8 cellular contexts compared by ENCODE assay signal in the genomic region with DNA sequence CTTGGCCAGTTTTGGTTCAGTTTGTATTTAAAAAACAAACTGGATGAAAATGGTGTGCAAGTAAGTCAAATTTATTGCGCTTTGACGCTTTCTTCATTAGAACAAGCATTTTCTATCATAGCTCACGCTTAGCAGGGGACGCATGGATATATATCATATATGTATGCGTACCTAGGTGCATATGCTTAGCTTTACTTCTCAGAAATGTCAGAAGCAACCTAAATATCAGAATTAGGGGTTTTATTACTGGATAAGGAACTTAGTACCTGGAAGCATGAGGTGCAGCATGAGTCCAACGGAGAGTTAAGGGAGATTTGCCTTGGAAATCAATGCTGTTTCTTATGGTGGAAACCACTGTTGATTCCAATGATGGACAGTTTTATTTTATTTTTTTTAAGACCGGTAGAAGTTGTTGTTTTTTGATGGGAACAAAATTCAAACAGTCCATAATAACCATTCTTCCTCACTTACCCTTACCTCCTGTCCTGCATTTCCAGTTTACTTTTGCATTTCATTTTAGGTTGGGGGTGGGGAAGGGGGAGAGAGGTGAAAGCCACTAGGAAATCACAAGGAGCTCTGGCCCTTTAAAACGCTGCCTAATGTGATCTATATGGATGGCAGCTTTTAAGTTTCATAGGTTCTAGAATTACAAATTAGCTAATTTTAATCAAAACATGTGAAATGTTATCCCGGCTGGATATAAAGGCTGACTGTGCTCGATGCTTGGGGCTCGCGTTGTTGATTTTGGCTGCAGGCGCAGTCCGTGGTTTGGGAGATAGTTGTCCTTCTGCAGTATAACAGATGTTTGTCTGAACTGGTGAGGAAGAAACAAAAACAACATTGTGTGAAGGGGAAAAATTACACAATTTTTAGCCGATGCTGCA. TPM values are rescaled to one million over a fixed set of nuclear protein-coding genes. Genes with fewer than 3 reads are reported as not detected.
DNase-seq lines count a peak whose midpoint lies in the region; ATAC-seq, FAIRE-seq and TF ChIP-seq lines count a peak whose summit lies in the region.

No MANE protein-coding gene starts in this region.

- H3K36me3 ChIP-seq in kidney (ENCODE audit: control insufficient read depth in 1 of 2, insufficient read depth in 2 of 2, low read length in 2 of 2) (no peaks in the 10 kb centered on the region), tibial nerve (no peaks in the 10 kb centered on the region)

- peaks cover 22% of the 10 kb centered on the region for H3K4me1 Mint-ChIP-seq in activated CD8-positive, alpha-beta memory T cell treated with anti-CD3 and anti-CD28 coated beads, Interleukin-2, amount 10 ng/mL, durations not matched to agents 7 days and 5 days

- H3K9me3 Mint-ChIP-seq in activated CD8-positive, alpha-beta memory T cell treated with anti-CD3 and anti-CD28 coated beads, Interleukin-2, amount 10 ng/mL, durations not matched to agents 7 days and 5 days (ENCODE audit: low read depth) = no peaks in the 10 kb centered on the region

- TF ChIP-seq POLR2A in tibial nerve (IDR thresholded peaks at IDR 0.05) = no peak

- ATAC-seq in activated CD8-positive, alpha-beta memory T cell treated with anti-CD3 and anti-CD28 coated beads, Interleukin-2, amount 10 ng/mL, durations not matched to agents 7 days and 5 days = no peak
- no peak for ATAC-seq in HG02938 (IDR thresholded peaks at IDR 0.05; ENCODE audit: unreplicated experiment)

- 20% methylated on average over 15 of the region's 15 CpGs for WGBS in tibial nerve, 2 donors

- H3K27me3 Mint-ChIP-seq in activated CD8-positive, alpha-beta memory T cell treated with anti-CD3 and anti-CD28 coated beads, Interleukin-2, amount 10 ng/mL, durations not matched to agents 7 days and 5 days = peaks cover 41% of the 10 kb centered on the region

- in situ Hi-C loops in astrocyte of the cerebellum (cut with HindIII; ENCODE audit: low sequenced_read_pairs) = no loop called here

- peaks cover 2% of the 10 kb centered on the region for H3K36me3 Mint-ChIP-seq in activated CD8-positive, alpha-beta memory T cell treated with anti-CD3 and anti-CD28 coated beads, Interleukin-2, amount 10 ng/mL, durations not matched to agents 7 days and 5 days

- TF ChIP-seq CTCF in astrocyte of the cerebellum (IDR thresholded peaks at IDR 0.05; ENCODE audit: low read depth, low read length, missing control alignments) (no peak), kidney (IDR thresholded peaks at IDR 0.05; ENCODE audit: borderline replicate concordance, extremely low read depth, insufficient read depth) (no peak), tibial nerve (IDR thresholded peaks at IDR 0.05) (no peak)

- no peak overlapping the region for H3K27ac ChIP-seq in kidney (ENCODE audit: low read depth in 2 of 2, low read length in 2 of 2)
- H3K27ac ChIP-seq in tibial nerve = no peak overlapping the region

- no peaks in the 10 kb centered on the region for H3K9me3 ChIP-seq in kidney (ENCODE audit: control insufficient read depth in 1 of 2, low read length in 2 of 2)
- H3K9me3 ChIP-seq in tibial nerve = no peaks in the 10 kb centered on the region

- peak overlapping the region; percentile 60 for H3K4me3 ChIP-seq in astrocyte of the cerebellum (ENCODE audit: low read depth, low read length)
- peak overlapping the region; percentile 46 to 82 for H3K4me3 ChIP-seq in kidney (ENCODE audit: low read length in 2 of 2)
- peak overlapping the region; percentile 62 to 79 (median 68) for H3K4me3 ChIP-seq in tibial nerve

- H3K4me1 ChIP-seq in kidney (ENCODE audit: control insufficient read depth in 1 of 2, insufficient read depth in 1 of 2, low read depth in 1 of 2, low read length in 2 of 2) (peaks cover 10 to 32% of the 10 kb centered on the region in 2 donors), tibial nerve (peaks cover 0 to 75% (median 37%) of the 10 kb centered on the region in 4 donors)

- intact Hi-C loops in kidney (cut with DNase I) = no loop called here

- no peak overlapping the region for H3K27ac Mint-ChIP-seq in activated CD8-positive, alpha-beta memory T cell treated with anti-CD3 and anti-CD28 coated beads, Interleukin-2, amount 10 ng/mL, durations not matched to agents 7 days and 5 days

- TF ChIP-seq EP300 in tibial nerve (IDR thresholded peaks at IDR 0.05) = peak in 1 of 2 donors; percentile 65

- peaks cover 0 to 14% of the 10 kb centered on the region in 2 donors for H3K27me3 ChIP-seq in tibial nerve

- FAIRE-seq in kidney (lab: Jason Lieb, UNC) = no peak

- CTCF ChIA-PET in activated CD8-positive, alpha-beta memory T cell treated with anti-CD3 and anti-CD28 coated beads, Interleukin-2, amount 10 ng/mL, durations not matched to agents 7 days and 5 days (lab: Charles Lee) = interaction anchor here (1.0 to 1.9 kb wide), 4 partner anchors 147 to 378 kb away, joined by 3 to 6 read pairs (median 4); no protein-coding TSS in a partner anchor

- peak overlapping the region; percentile 18 for H3K4me3 Mint-ChIP-seq in activated CD8-positive, alpha-beta memory T cell treated with anti-CD3 and anti-CD28 coated beads, Interleukin-2, amount 10 ng/mL, durations not matched to agents 7 days and 5 days

- no peak for DNase-seq in activated CD8-positive, alpha-beta memory T cell treated with anti-CD3 and anti-CD28 coated beads, Interleukin-2, amount 10 ng/mL, durations not matched to agents 7 days and 5 days
- DNase-seq in activated CD8-positive, alpha-beta memory T cell treated with anti-CD3 and anti-CD28 coated beads for 24 hours = no peak
- DNase-seq in astrocyte of the cerebellum (ENCODE audit: low read depth) (peak; percentile 44), kidney (peak; percentile 80), tibial nerve (ENCODE audit: low spot score in 2 of 2) (peak; percentile 27 to 48), LoVo (ENCODE audit: low spot score) (no peak)
- no peak for DNase-seq in activated CD8-positive, alpha-beta memory T cell treated with anti-CD3 and anti-CD28 coated beads, Interleukin-2, amount 50 U/mL, for 4 hours

- no peak overlapping the region for H3K9ac ChIP-seq in kidney (ENCODE audit: low read length in 2 of 2)

RNA-seq across cellular contexts. Expression of gene SOBP, which starts 2.1 kb away (rescaled TPM):
- 1 to 10 TPM in 1 of 2 experiments, under 1 TPM in 1; 0.70 to 2.0 TPM for total RNA-seq in activated CD8-positive, alpha-beta memory T cell treated with anti-CD3 and anti-CD28 coated beads, Interleukin-2, amount 10 ng/mL, durations not matched to agents 7 days and 5 days
- total RNA-seq in kidney (9.5 TPM), tibial nerve (10 to 100 TPM in 1 of 4 donors, 1 to 10 TPM in 3; 6.0 to 18.4 (median 6.7) TPM)
- 5.4 TPM for polyA plus RNA-seq in kidney (ENCODE audit: insufficient read depth, low read depth, low replicate concordance)

RNA-seq across cellular contexts. Expression of gene PDSS2, which starts 32.7 kb away (rescaled TPM):
- 10 to 100 TPM; 13.1 to 16.9 TPM for total RNA-seq in activated CD8-positive, alpha-beta memory T cell treated with anti-CD3 and anti-CD28 coated beads, Interleukin-2, amount 10 ng/mL, durations not matched to agents 7 days and 5 days
- total RNA-seq in kidney (16.4 TPM), tibial nerve (1 to 10 TPM; 8.2 to 9.4 (median 8.6) TPM)
- polyA plus RNA-seq in kidney (ENCODE audit: insufficient read depth, low read depth, low replicate concordance) = 20.7 TPM

Comparison
In these comparisons a context has a peak if more than half of its experiments do, and no peak if none do; other contexts are left out.
1. DNase-seq: peak in astrocyte of the cerebellum (single experiment), kidney (single experiment) and tibial nerve (2 of 2); none in activated CD8-positive, alpha-beta memory T cell treated with anti-CD3 and anti-CD28 coated beads, Interleukin-2, amount 10 ng/mL, durations not matched to agents 7 days and 5 days (single experiment), activated CD8-positive, alpha-beta memory T cell treated with anti-CD3 and anti-CD28 coated beads for 24 hours (single experiment), LoVo (single experiment) and activated CD8-positive, alpha-beta memory T cell treated with anti-CD3 and anti-CD28 coated beads, Interleukin-2, amount 50 U/mL, for 4 hours (single experiment).
2. Peak in every context shown above with its lines, with median percentiles within 50 percentile points of each other: H3K4me3 ChIP-seq.